Comparison of ENCODE assay signal across 10 cellular contexts in genomic region chr20:24955045-24955444, GRCh38. TPM values are rescaled to one million over a fixed set of nuclear protein-coding genes. Genes with fewer than 3 reads are reported as not detected.
A peak's percentile ranks its signal among the peaks of the same experiment; 100 is the strongest.
DNase-seq lines count a peak whose midpoint lies in the region; ATAC-seq, FAIRE-seq and TF ChIP-seq lines count a peak whose summit lies in the region.
"Had no signal": no experiment of that assay in that cellular context is flagged by ENCODE, and none has a peak within 500 bp of the region (broad histone marks: within the 10 kb centered on the region; RNA-seq: fewer than 3 reads in every experiment).

No MANE protein-coding gene starts in this region.

- H3K9me3 ChIP-seq in PC-3 (ENCODE audit: low read length), result no peaks in the 10 kb centered on the region

- intact Hi-C loops in CD14-positive monocyte (cut with micrococcal nuclease), result no loop called here
- intact Hi-C loops in activated CD4-positive, alpha-beta memory T cell treated with anti-CD3 and anti-CD28 coated beads for 36 hours (cut with micrococcal nuclease), result no loop called here
- intact Hi-C loops in cardiac septum (cut with DNase I), result no loop called here
- intact Hi-C loops in PC-3 (cut with micrococcal nuclease), result no loop called here

- peak overlapping the region; percentile 13 to 16 for H3K4me3 Mint-ChIP-seq in CD14-positive monocyte
- H3K4me3 Mint-ChIP-seq in activated CD4-positive, alpha-beta memory T cell treated with anti-CD3 and anti-CD28 coated beads for 36 hours, result no peak overlapping the region

- TF ChIP-seq CTCF in CD14-positive monocyte (IDR thresholded peaks at IDR 0.05) (no peak), PC-3 (conservative IDR thresholded peaks at IDR 0.05; ENCODE audit: low read depth, low read length) (no peak)

- CTCF ChIA-PET in activated CD4-positive, alpha-beta memory T cell treated with anti-CD3 and anti-CD28 coated beads for 36 hours (lab: Charles Lee), result interaction anchor here (0.7 to 2.5 kb wide), 3 partner anchors 9 to 293 kb away, joined by 3 to 10 read pairs (median 9); partner anchors contain the start of gene PYGB
- CTCF ChIA-PET in PC-3 (lab: Charles Lee), result no interaction called here

- ATAC-seq in GM19035 (IDR thresholded peaks at IDR 0.05; ENCODE audit: unreplicated experiment), result peak; percentile 81
- peak; percentile 64 for ATAC-seq in HG03064 (IDR thresholded peaks at IDR 0.05; ENCODE audit: low read depth, unreplicated experiment)
- ATAC-seq in PC-3, result no peak

- H3F3A ChIP-seq in PC-3 (ENCODE audit: low read length, unreplicated experiment), result no peaks in the 10 kb centered on the region

- BruUV-seq in PC-3 (replicated peaks; lab: Mats Ljungman, UMichigan), result no TSS peak

- peaks cover 59% of the 10 kb centered on the region for H3K4me1 Mint-ChIP-seq in CD14-positive monocyte
- H3K4me1 Mint-ChIP-seq in activated CD4-positive, alpha-beta memory T cell treated with anti-CD3 and anti-CD28 coated beads for 36 hours (ENCODE audit: low read depth), result peaks cover 36% of the 10 kb centered on the region

- DNase-seq in CD14-positive monocyte (ENCODE audit: low spot score), result no peak
- peak; percentile 27 for DNase-seq in activated CD4-positive, alpha-beta memory T cell treated with anti-CD3 and anti-CD28 coated beads for 36 hours
- no peak for DNase-seq in central memory CD4-positive, alpha-beta T cell
- no peak for DNase-seq in frontal cortex (ENCODE audit: low spot score in 2 of 2)
- DNase-seq in cardiac septum (ENCODE audit: low spot score), result no peak
- DNase-seq in PC-3, result no peak

- H3K27me3 ChIP-seq in PC-3 (ENCODE audit: low read length), result no peaks in the 10 kb centered on the region
- H3K27me3 ChIP-seq: cardiac muscle cell had no signal

- POLR2A ChIA-PET in activated CD4-positive, alpha-beta memory T cell treated with anti-CD3 and anti-CD28 coated beads for 36 hours (lab: Charles Lee), result no interaction called here
- POLR2A ChIA-PET in PC-3 (lab: Charles Lee; ENCODE audit: unreplicated experiment), result no interaction called here

- H3K4me3 ChIP-seq in PC-3 (ENCODE audit: low read length), result no peak overlapping the region
- H3K4me3 ChIP-seq: cardiac muscle cell had no signal

- H3K9ac ChIP-seq in PC-3 (ENCODE audit: low read length), result no peak overlapping the region

- peaks cover 25 to 42% of the 10 kb centered on the region in 2 donors for H3K36me3 Mint-ChIP-seq in CD14-positive monocyte
- peaks cover 18% of the 10 kb centered on the region for H3K36me3 Mint-ChIP-seq in activated CD4-positive, alpha-beta memory T cell treated with anti-CD3 and anti-CD28 coated beads for 36 hours

- no peak overlapping the region for H3K27ac ChIP-seq in PC-3 (ENCODE audit: low read length)
- H3K27ac ChIP-seq: cardiac muscle cell had no signal

- H3K9me3 Mint-ChIP-seq in CD14-positive monocyte, result peaks cover 0 to 3% (median 0%) of the 10 kb centered on the region in 7 donors
- H3K9me3 Mint-ChIP-seq in activated CD4-positive, alpha-beta memory T cell treated with anti-CD3 and anti-CD28 coated beads for 36 hours, result no peaks in the 10 kb centered on the region

- no peaks in the 10 kb centered on the region for H3K4me1 ChIP-seq in PC-3 (ENCODE audit: insufficient read depth, low read length)

- peak overlapping the region in 6 of 7 donors; percentile 60 to 80 (median 75) for H3K27ac Mint-ChIP-seq in CD14-positive monocyte
- H3K27ac Mint-ChIP-seq in activated CD4-positive, alpha-beta memory T cell treated with anti-CD3 and anti-CD28 coated beads for 36 hours, result peak overlapping the region; percentile 74

- peaks cover 0 to 1% (median 0%) of the 10 kb centered on the region in 3 donors for H3K27me3 Mint-ChIP-seq in CD14-positive monocyte (ENCODE audit: low read depth in 3 of 3)
- H3K27me3 Mint-ChIP-seq in activated CD4-positive, alpha-beta memory T cell treated with anti-CD3 and anti-CD28 coated beads for 36 hours, result no peaks in the 10 kb centered on the region

- H3K36me3 ChIP-seq in PC-3 (ENCODE audit: low read depth, low read length), result no peaks in the 10 kb centered on the region
- H3K36me3 ChIP-seq: cardiac muscle cell had no signal

- H3K79me2 ChIP-seq in PC-3 (ENCODE audit: low read length), result no peaks in the 10 kb centered on the region

- H4K20me1 ChIP-seq in PC-3 (ENCODE audit: low read length), result no peaks in the 10 kb centered on the region

- H3K9me2 ChIP-seq in PC-3 (replicated peaks; ENCODE audit: low read length), result no peaks in the 10 kb centered on the region

- H2AFZ ChIP-seq in PC-3 (ENCODE audit: low read length), result no peak overlapping the region

- FAIRE-seq in frontal cortex (lab: Jason Lieb, UNC), result no peak

- no peak overlapping the region for H3K4me2 ChIP-seq in PC-3 (ENCODE audit: low read length)

RNA-seq across cellular contexts. Expression of gene CST7, which starts 6.0 kb away (rescaled TPM):
- polyA plus RNA-seq in CD14-positive monocyte, result 1 to 10 TPM; 1.8 to 3.2 TPM
- 10 to 100 TPM; 81.8 to 83.1 TPM for total RNA-seq in activated CD4-positive, alpha-beta memory T cell treated with anti-CD3 and anti-CD28 coated beads for 36 hours
- total RNA-seq in frontal cortex, result not detected
- 1.6 TPM for total RNA-seq in cardiac septum
- total RNA-seq in PC-3 (2014; rRNA removed), result not detected in 2 replicates
- total RNA-seq: cardiac muscle cell, lung microvascular endothelial cell had no signal

RNA-seq across cellular contexts. Expression of gene APMAP, which starts 37.5 kb away (rescaled TPM):
- 10 to 100 TPM; 73.2 to 74.0 TPM for polyA plus RNA-seq in CD14-positive monocyte
- 10 to 100 TPM; 45.5 to 46.6 TPM for total RNA-seq in activated CD4-positive, alpha-beta memory T cell treated with anti-CD3 and anti-CD28 coated beads for 36 hours
- total RNA-seq in frontal cortex (73.4 TPM), cardiac septum (28.2 TPM), PC-3 (2014; rRNA removed) (134 and 137 TPM in 2 replicates)

Comparison
In these comparisons a context has a peak if more than half of its experiments do, and no peak if none do; other contexts are left out.
1. RNA of gene CST7, which starts 6.0 kb away (total RNA-seq): 81.8 to 83.1 TPM in activated CD4-positive, alpha-beta memory T cell treated with anti-CD3 and anti-CD28 coated beads for 36 hours; 1.6 TPM in cardiac septum (single experiment), not detected in frontal cortex (single experiment) and not detected in PC-3; every median in the first group is over 10 times any median in the second.